9 cellular contexts compared by ENCODE assay signal in genomic region chr14:75980856-75981255, GRCh38. TPM values are rescaled to one million over a fixed set of nuclear protein-coding genes. Genes with fewer than 3 reads are reported as not detected.
DNase-seq lines count a peak whose midpoint lies in the region; ATAC-seq and TF ChIP-seq lines count a peak whose summit lies in the region.
"Had no signal": no experiment of that assay in that cellular context is flagged by ENCODE, and none has a peak within 500 bp of the region (broad histone marks: within the 10 kb centered on the region; RNA-seq: fewer than 3 reads in every experiment).

No MANE protein-coding gene starts in this region.

- peak overlapping the region; percentile 55 for H3K4me3 Mint-ChIP-seq in activated B cell treated with CpG ODN at 0.5 μM for 24 hours

- no peak for ATAC-seq in activated B cell treated with CpG ODN at 0.5 μM for 24 hours (ENCODE audit: low read depth)
- no peak for ATAC-seq in HG03342 (IDR thresholded peaks at IDR 0.05; ENCODE audit: unreplicated experiment)
- ATAC-seq in HG02885 (IDR thresholded peaks at IDR 0.05; ENCODE audit: poor library complexity, unreplicated experiment) = no peak

- H3K4me3 ChIP-seq in left ventricle myocardium inferior (peak overlapping the region; percentile 87), skin epidermis (peak overlapping the region; percentile 46 to 82 (median 66))

- no peak for TF ChIP-seq CTCF in activated B cell treated with CpG ODN at 0.5 μM for 24 hours (IDR thresholded peaks at IDR 0.05)
- TF ChIP-seq CTCF in left ventricle myocardium inferior (IDR thresholded peaks at IDR 0.05; ENCODE audit: borderline replicate concordance) = no peak

- POLR2A ChIA-PET in activated B cell treated with CpG ODN at 0.5 μM for 24 hours (lab: Charles Lee) = interaction anchor here (2.6 kb wide), 1 partner anchor 74 kb away, joined by 10 read pairs; no protein-coding TSS in a partner anchor

- H3K27ac ChIP-seq in left ventricle myocardium inferior (replicated peaks) (peak overlapping the region; percentile 95), skin epidermis (peak overlapping the region in 20 of 21 experiments; percentile 23 to 95 (median 88))

- H3K4me1 Mint-ChIP-seq in activated B cell treated with CpG ODN at 0.5 μM for 24 hours = peaks cover 67% of the 10 kb centered on the region

- H3K36me3 ChIP-seq in left ventricle myocardium inferior = no peaks in the 10 kb centered on the region

- no peaks in the 10 kb centered on the region for H3K27me3 Mint-ChIP-seq in activated B cell treated with CpG ODN at 0.5 μM for 24 hours

- H3K9me3 ChIP-seq in left ventricle myocardium inferior (replicated peaks) = no peaks in the 10 kb centered on the region

- intact Hi-C loops in activated B cell treated with CpG ODN at 0.5 μM for 24 hours (cut with micrococcal nuclease) (loop anchor here (5.0 to 10.0 kb wide), 3 partner anchors 171 to 849 kb away; partner anchors contain the start of gene GPATCH2L), left ventricle myocardium inferior (cut with micrococcal nuclease) (loop anchor here (5.0 to 10.0 kb wide), 2 partner anchors 74 to 266 kb away; no protein-coding TSS in a partner anchor)

- no peaks in the 10 kb centered on the region for H3K36me3 Mint-ChIP-seq in activated B cell treated with CpG ODN at 0.5 μM for 24 hours (ENCODE audit: low read depth)

- H3K4me1 ChIP-seq in left ventricle myocardium inferior = peaks cover 67% of the 10 kb centered on the region

- H3K27ac Mint-ChIP-seq in activated B cell treated with CpG ODN at 0.5 μM for 24 hours = no peak overlapping the region

- peak; percentile 72 for DNase-seq in DMS 273 (lab: John Stamatoyannopoulos, UW; ENCODE audit: unreplicated experiment)
- DNase-seq in DMS 273 treated with DMSO at 0.1 percent for 48 hours (lab: John Stamatoyannopoulos, UW) = no peak
- no peak for DNase-seq in activated B cell treated with CpG ODN at 0.5 μM for 24 hours
- DNase-seq in left ventricle myocardium inferior = no peak
- DNase-seq in SKM-1 (lab: John Stamatoyannopoulos, UW; ENCODE audit: unreplicated experiment) = no peak
- DNase-seq: activated gamma-delta T cell had no signal

- no peaks in the 10 kb centered on the region for H3K27me3 ChIP-seq in left ventricle myocardium inferior (ENCODE audit: low read depth)

- H3K9me3 Mint-ChIP-seq in activated B cell treated with CpG ODN at 0.5 μM for 24 hours = no peaks in the 10 kb centered on the region

- CTCF ChIA-PET in activated B cell treated with CpG ODN at 0.5 μM for 24 hours (lab: Charles Lee) = interaction anchor here (0.7 to 11.8 kb wide), 6 partner anchors 10 to 270 kb away, joined by 3 to 363 read pairs (median 15); no protein-coding TSS in a partner anchor

RNA-seq across cellular contexts. Expression of gene TGFB3, which starts 0.9 kb away (rescaled TPM):
- total RNA-seq in activated B cell treated with CpG ODN at 0.5 μM for 24 hours (3.1 and 4.4 TPM in 2 replicates), left ventricle myocardium inferior (27.2 TPM)

RNA-seq across cellular contexts. Expression of gene IFT43, which starts 4.7 kb away (rescaled TPM):
- total RNA-seq in activated B cell treated with CpG ODN at 0.5 μM for 24 hours (13.4 and 15.8 TPM in 2 replicates), left ventricle myocardium inferior (29.8 TPM)
